In genomic region chr2:53964237-53964952, GRCh38 we compare ENCODE assay signal across 12 cellular contexts. TPM values are rescaled to one million over a fixed set of nuclear protein-coding genes. Genes with fewer than 3 reads are reported as not detected.
DNase-seq lines count a peak whose midpoint lies in the region; ATAC-seq and TF ChIP-seq lines count a peak whose summit lies in the region.
"Had no signal": no experiment of that assay in that cellular context is flagged by ENCODE, and none has a peak within 500 bp of the region (broad histone marks: within the 10 kb centered on the region; RNA-seq: fewer than 3 reads in every experiment).

No MANE protein-coding gene starts in this region.

- H3K4me2 ChIP-seq in OCI-LY7 (ENCODE audit: low read length), result peak overlapping the region; percentile 41

- peak overlapping the region; percentile 22 for H3K27ac ChIP-seq in OCI-LY7 (ENCODE audit: low read depth, low read length, poor library complexity, severe bottlenecking)

- peak overlapping the region; percentile 5 for H3K4me3 ChIP-seq in OCI-LY7 (ENCODE audit: low read depth, low read length, poor library complexity, severe bottlenecking)

- H3K4me1 ChIP-seq in OCI-LY7 (ENCODE audit: insufficient read depth, low read length, poor library complexity, severe bottlenecking), result peaks cover 60% of the 10 kb centered on the region

- BruUV-seq in OCI-LY7 (replicated peaks; lab: Mats Ljungman, UMichigan), result TSS peak; percentile 0

- peaks cover 100% of the 10 kb centered on the region for H3K79me2 ChIP-seq in OCI-LY7 (ENCODE audit: insufficient read depth, low read depth, low read length)

- no peaks in the 10 kb centered on the region for H3K9me3 Mint-ChIP-seq in activated naive CD4-positive, alpha-beta T cell treated with anti-CD3 and anti-CD28 coated beads, Interleukin-2, amount 50 U/mL, for 24 hours
- H3K9me3 Mint-ChIP-seq in activated naive CD4-positive, alpha-beta T cell treated with anti-CD3 and anti-CD28 coated beads, Interleukin-2, amount 10 ng/mL, durations not matched to agents 7 days and 5 days, result no peaks in the 10 kb centered on the region
- no peaks in the 10 kb centered on the region for H3K9me3 Mint-ChIP-seq in endothelial cell (ENCODE audit: unreplicated experiment)
- H3K9me3 Mint-ChIP-seq in type B pancreatic cell, result no peaks in the 10 kb centered on the region

- POLR2A ChIA-PET in OCI-LY7 (lab: Charles Lee), result no interaction called here

- no peak overlapping the region for H2AFZ ChIP-seq in OCI-LY7 (ENCODE audit: low read length)

- H4K20me1 ChIP-seq in OCI-LY7 (ENCODE audit: insufficient read depth, low read length), result peaks cover 11% of the 10 kb centered on the region

- H3K27ac Mint-ChIP-seq in activated naive CD4-positive, alpha-beta T cell treated with anti-CD3 and anti-CD28 coated beads, Interleukin-2, amount 50 U/mL, for 24 hours, result peak overlapping the region; percentile 10
- no peak overlapping the region for H3K27ac Mint-ChIP-seq in activated naive CD4-positive, alpha-beta T cell treated with anti-CD3 and anti-CD28 coated beads, Interleukin-2, amount 10 ng/mL, durations not matched to agents 7 days and 5 days
- peak overlapping the region; percentile 94 for H3K27ac Mint-ChIP-seq in endothelial cell (ENCODE audit: unreplicated experiment)
- peak overlapping the region; percentile 79 for H3K27ac Mint-ChIP-seq in type B pancreatic cell

- H3K36me3 ChIP-seq in OCI-LY7 (ENCODE audit: insufficient read depth, low read length), result peaks cover 22% of the 10 kb centered on the region

- H3K9me3 ChIP-seq in OCI-LY7 (ENCODE audit: low read length), result no peaks in the 10 kb centered on the region

- H3K36me3 Mint-ChIP-seq in activated naive CD4-positive, alpha-beta T cell treated with anti-CD3 and anti-CD28 coated beads, Interleukin-2, amount 50 U/mL, for 24 hours, result peaks cover 12% of the 10 kb centered on the region
- H3K36me3 Mint-ChIP-seq in activated naive CD4-positive, alpha-beta T cell treated with anti-CD3 and anti-CD28 coated beads, Interleukin-2, amount 10 ng/mL, durations not matched to agents 7 days and 5 days, result peaks cover 13% of the 10 kb centered on the region
- H3K36me3 Mint-ChIP-seq in endothelial cell (ENCODE audit: low read depth, unreplicated experiment), result peaks cover 15% of the 10 kb centered on the region
- peaks cover 12% of the 10 kb centered on the region for H3K36me3 Mint-ChIP-seq in type B pancreatic cell

- no peak for ATAC-seq in GM19023 (IDR thresholded peaks at IDR 0.05; ENCODE audit: unreplicated experiment)
- ATAC-seq: left ventricle myocardium superior had no signal

- TF ChIP-seq CTCF in OCI-LY7 (conservative IDR thresholded peaks at IDR 0.05; ENCODE audit: low read length) (no peak), endothelial cell (IDR thresholded peaks at IDR 0.05; ENCODE audit: unreplicated experiment) (no peak), type B pancreatic cell (conservative IDR thresholded peaks at IDR 0.05) (no peak)

- intact Hi-C loops in OCI-LY7 (cut with micrococcal nuclease; ENCODE audit: unreplicated experiment), result loop anchor here (10.0 kb wide), 1 partner anchor 670 kb away; no protein-coding TSS in a partner anchor

- CTCF ChIA-PET in activated naive CD4-positive, alpha-beta T cell treated with anti-CD3 and anti-CD28 coated beads, Interleukin-2, amount 10 ng/mL, durations not matched to agents 7 days and 5 days (lab: Charles Lee), result no interaction called here
- CTCF ChIA-PET in OCI-LY7 (lab: Charles Lee; ENCODE audit: unreplicated experiment), result no interaction called here

- H3K9me2 ChIP-seq in OCI-LY7 (ENCODE audit: insufficient read depth, low read length), result no peaks in the 10 kb centered on the region

- peaks cover 85% of the 10 kb centered on the region for H3K4me1 Mint-ChIP-seq in activated naive CD4-positive, alpha-beta T cell treated with anti-CD3 and anti-CD28 coated beads, Interleukin-2, amount 50 U/mL, for 24 hours
- H3K4me1 Mint-ChIP-seq in activated naive CD4-positive, alpha-beta T cell treated with anti-CD3 and anti-CD28 coated beads, Interleukin-2, amount 10 ng/mL, durations not matched to agents 7 days and 5 days, result peaks cover 52% of the 10 kb centered on the region
- H3K4me1 Mint-ChIP-seq in endothelial cell (ENCODE audit: unreplicated experiment) (peaks cover 61% of the 10 kb centered on the region), type B pancreatic cell (ENCODE audit: unreplicated experiment) (peaks cover 43% of the 10 kb centered on the region)

- DNase-seq in activated naive CD4-positive, alpha-beta T cell treated with anti-CD3 and anti-CD28 coated beads, Interleukin-2, amount 10 ng/mL, durations not matched to agents 7 days and 5 days, result no peak
- DNase-seq in OCI-LY7 (ENCODE audit: low spot score), result no peak
- DNase-seq in endothelial cell (ENCODE audit: low spot score), result no peak
- no peak for DNase-seq in type B pancreatic cell (ENCODE audit: extremely low spot score, unreplicated experiment)
- no peak for DNase-seq in DMS79 treated with DMSO at 0.1 percent for 48 hours (lab: John Stamatoyannopoulos, UW)
- no peak for DNase-seq in UCSD-AML1 (lab: John Stamatoyannopoulos, UW; ENCODE audit: unreplicated experiment)
- DNase-seq: caudate nucleus, left ventricle myocardium superior, NCI-H526 treated with DMSO at 0.1 percent for 48 hours had no signal

- H3K27me3 Mint-ChIP-seq in activated naive CD4-positive, alpha-beta T cell treated with anti-CD3 and anti-CD28 coated beads, Interleukin-2, amount 50 U/mL, for 24 hours, result no peaks in the 10 kb centered on the region
- no peaks in the 10 kb centered on the region for H3K27me3 Mint-ChIP-seq in activated naive CD4-positive, alpha-beta T cell treated with anti-CD3 and anti-CD28 coated beads, Interleukin-2, amount 10 ng/mL, durations not matched to agents 7 days and 5 days
- peaks cover 5% of the 10 kb centered on the region for H3K27me3 Mint-ChIP-seq in endothelial cell (ENCODE audit: unreplicated experiment)
- no peaks in the 10 kb centered on the region for H3K27me3 Mint-ChIP-seq in type B pancreatic cell
- H3K27me3 Mint-ChIP-seq: progenitor cell of endocrine pancreas had no signal

- H3K4me3 Mint-ChIP-seq in activated naive CD4-positive, alpha-beta T cell treated with anti-CD3 and anti-CD28 coated beads, Interleukin-2, amount 50 U/mL, for 24 hours, result peak overlapping the region; percentile 31
- H3K4me3 Mint-ChIP-seq in activated naive CD4-positive, alpha-beta T cell treated with anti-CD3 and anti-CD28 coated beads, Interleukin-2, amount 10 ng/mL, durations not matched to agents 7 days and 5 days, result no peak overlapping the region
- no peak overlapping the region for H3K4me3 Mint-ChIP-seq in endothelial cell (ENCODE audit: unreplicated experiment)
- H3K4me3 Mint-ChIP-seq in type B pancreatic cell, result no peak overlapping the region

RNA-seq across cellular contexts. Expression of gene PSME4, which starts 6.4 kb away (rescaled TPM):
- total RNA-seq in OCI-LY7 (2014; rRNA removed; shearing (Covaris generic)), result 38.0 and 38.8 TPM in 2 replicates
- total RNA-seq in OCI-LY7 (2022) (73.7 and 82.9 TPM in 2 replicates), endothelial cell (ENCODE audit: unreplicated experiment) (106 TPM), type B pancreatic cell (ENCODE audit: low replicate concordance) (59.0 and 65.6 TPM in 2 replicates)
